Comparison of ENCODE assay signal across 23 cellular contexts in the genomic region with DNA sequence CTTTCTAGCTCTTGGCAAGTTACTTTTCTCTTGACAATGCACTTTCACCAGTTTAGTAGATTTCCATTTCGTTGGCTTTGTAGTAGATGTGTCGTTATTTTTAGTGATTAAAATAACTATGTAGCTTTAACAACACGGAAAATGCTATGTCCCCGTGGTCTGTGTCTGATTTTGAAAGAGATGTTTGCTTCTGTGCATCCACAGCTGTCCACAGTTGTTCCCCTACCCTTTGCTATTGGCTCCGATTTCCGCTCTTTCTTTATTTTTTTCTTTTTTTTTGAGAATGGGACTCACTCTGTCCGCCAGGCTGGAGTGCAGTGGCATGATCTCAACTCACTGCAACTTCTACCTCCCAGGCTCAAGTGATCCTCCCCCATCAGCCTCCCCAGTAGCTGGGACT.
A peak's percentile ranks its signal among the peaks of the same experiment; 100 is the strongest.
DNase-seq lines count a peak whose midpoint lies in the region; ATAC-seq and TF ChIP-seq lines count a peak whose summit lies in the region.
"Had no signal": no experiment of that assay in that cellular context is flagged by ENCODE, and none has a peak within 500 bp of the region (broad histone marks: within the 10 kb centered on the region; RNA-seq: fewer than 3 reads in every experiment).

No MANE protein-coding gene starts in this region.

- H3K27me3 Mint-ChIP-seq in neural crest cell (ENCODE audit: low read depth): no peaks in the 10 kb centered on the region
- H3K27me3 Mint-ChIP-seq: CD4-positive, alpha-beta memory T cell; CD8-positive, alpha-beta memory T cell had no signal

- no peak overlapping the region for H3K23ac ChIP-seq in neuronal stem cell (ENCODE audit: low read depth, low read length, poor library complexity)

- H2BK5ac ChIP-seq in neuronal stem cell (ENCODE audit: low read length): no peak overlapping the region

- no peak overlapping the region for H3K4me3 ChIP-seq in left ventricle myocardium inferior
- no peak overlapping the region for H3K4me3 ChIP-seq in neuronal stem cell (ENCODE audit: low read length in 2 of 2)
- H3K4me3 ChIP-seq: BLaER1, GM12878 had no signal

- H3K27ac Mint-ChIP-seq in neural crest cell (ENCODE audit: unreplicated experiment): peak overlapping the region; percentile 19
- H3K27ac Mint-ChIP-seq: CD14-positive monocyte; CD4-positive, alpha-beta memory T cell; CD4-positive, CD25-positive, alpha-beta regulatory T cell; CD8-positive, alpha-beta memory T cell had no signal

- peaks cover 3% of the 10 kb centered on the region for H3K36me3 Mint-ChIP-seq in neural crest cell (ENCODE audit: low read depth)
- H3K36me3 Mint-ChIP-seq: CD14-positive monocyte; CD4-positive, alpha-beta memory T cell; CD4-positive, CD25-positive, alpha-beta regulatory T cell; CD8-positive, alpha-beta memory T cell had no signal

- ATAC-seq in Right ventricle myocardium inferior: no peak
- ATAC-seq: GM12878 had no signal

- H3K27me3 ChIP-seq in left ventricle myocardium inferior (ENCODE audit: low read depth) (peaks cover 12% of the 10 kb centered on the region), neuronal stem cell (ENCODE audit: control insufficient read depth in 3 of 3, insufficient read depth in 3 of 3, low read depth in 1 of 3, low read length in 3 of 3) (no peaks in the 10 kb centered on the region)
- H3K27me3 ChIP-seq: BE2C, BLaER1 had no signal

- H2AFZ ChIP-seq in neuronal stem cell (ENCODE audit: low read length): no peak overlapping the region

- H3K9me3 ChIP-seq in left ventricle myocardium inferior (replicated peaks): peaks cover 13% of the 10 kb centered on the region
- peaks cover 5 to 6% of the 10 kb centered on the region in 2 donors for H3K9me3 ChIP-seq in neuronal stem cell (replicated peaks in 1 of 2; ENCODE audit: control insufficient read depth in 2 of 2, insufficient read depth in 1 of 2, low read depth in 1 of 2, low read length in 2 of 2)
- H3K9me3 ChIP-seq: BE2C had no signal

- H2BK12ac ChIP-seq in neuronal stem cell (ENCODE audit: low read length): no peak overlapping the region

- no peak overlapping the region for H3K4me2 ChIP-seq in neuronal stem cell (ENCODE audit: insufficient read depth, low read length, poor library complexity, severe bottlenecking)
- H3K4me2 ChIP-seq: BLaER1 had no signal

- H2AK5ac ChIP-seq in neuronal stem cell (ENCODE audit: low read depth, low read length): no peak overlapping the region

- H3K4me3 Mint-ChIP-seq in neural crest cell: no peak overlapping the region
- H3K4me3 Mint-ChIP-seq: CD14-positive monocyte; CD4-positive, alpha-beta memory T cell; CD4-positive, CD25-positive, alpha-beta regulatory T cell; CD8-positive, alpha-beta memory T cell had no signal

- H4K91ac ChIP-seq in neuronal stem cell (ENCODE audit: low read depth, low read length, poor library complexity): no peak overlapping the region

- no CpG with 5 or more reads among the region's 7 CpGs for WGBS in neuronal stem cell (ENCODE audit: extremely low coverage in 2 of 2, insufficient read length in 2 of 2, insufficient replicate concordance in 1 of 2), 2 donors

- intact Hi-C loops in left ventricle myocardium inferior (cut with micrococcal nuclease) (no loop called here), Right ventricle myocardium inferior (cut with DNase I) (no loop called here)

- no peak overlapping the region for H2BK15ac ChIP-seq in neuronal stem cell (ENCODE audit: low read length)

- no peak for DNase-seq in left ventricle myocardium inferior
- no peak for DNase-seq in Right ventricle myocardium inferior (ENCODE audit: missing footprints)
- DNase-seq in neural crest cell (ENCODE audit: low read depth, low spot score): no peak
- no peak for DNase-seq in neuronal stem cell (ENCODE audit: low spot score)
- no peak for DNase-seq in central memory CD4-positive, alpha-beta T cell
- DNase-seq: 8988T; ACHN; BE2C; C1 segment of cervical spinal cord; CD4-positive, alpha-beta memory T cell; CD4-positive, CD25-positive, alpha-beta regulatory T cell; CD8-positive, alpha-beta memory T cell; COR-L47; DMS 273 treated with DMSO at 0.1 percent for 48 hours; DMS153; DMS53; DMS79; DND-41; EL; GDM1 had no signal

- H3K79me1 ChIP-seq in neuronal stem cell (ENCODE audit: low read depth, low read length): no peaks in the 10 kb centered on the region

- no peak overlapping the region for H3K9ac ChIP-seq in neuronal stem cell (ENCODE audit: low read depth, low read length, poor library complexity)
- H3K9ac ChIP-seq: BLaER1 had no signal

- no peaks in the 10 kb centered on the region for H3K4me1 Mint-ChIP-seq in neural crest cell
- H3K4me1 Mint-ChIP-seq: CD14-positive monocyte; CD4-positive, alpha-beta memory T cell; CD4-positive, CD25-positive, alpha-beta regulatory T cell; CD8-positive, alpha-beta memory T cell had no signal

- H3K4ac ChIP-seq in neuronal stem cell (ENCODE audit: low read length): no peak overlapping the region

- no peaks in the 10 kb centered on the region for H3K4me1 ChIP-seq in left ventricle myocardium inferior
- no peaks in the 10 kb centered on the region for H3K4me1 ChIP-seq in neuronal stem cell (ENCODE audit: control insufficient read depth in 2 of 2, insufficient read depth in 1 of 2, low read depth in 1 of 2, low read length in 2 of 2)
- H3K4me1 ChIP-seq: BE2C, BLaER1 had no signal

- no peak overlapping the region for H4K8ac ChIP-seq in neuronal stem cell (ENCODE audit: low read depth, low read length)

- no peak overlapping the region for H2BK120ac ChIP-seq in neuronal stem cell (ENCODE audit: low read depth, low read length)

- no peak overlapping the region for H3K14ac ChIP-seq in neuronal stem cell (ENCODE audit: low read length)

- H3K9me3 Mint-ChIP-seq in neural crest cell: peaks cover 4% of the 10 kb centered on the region

- peak overlapping the region; percentile 35 for H3K18ac ChIP-seq in neuronal stem cell (ENCODE audit: low read length)

- H3K27ac ChIP-seq in left ventricle myocardium inferior (replicated peaks) (peak overlapping the region; percentile 46), neuronal stem cell (replicated peaks; ENCODE audit: low read length) (no peak overlapping the region)
- H3K27ac ChIP-seq: BLaER1 had no signal

- H3K36me3 ChIP-seq in left ventricle myocardium inferior (no peaks in the 10 kb centered on the region), neuronal stem cell (replicated peaks in 1 of 2; ENCODE audit: control insufficient read depth in 2 of 2, insufficient read depth in 2 of 2, low read length in 2 of 2) (no peaks in the 10 kb centered on the region)
- H3K36me3 ChIP-seq: BE2C, BLaER1 had no signal

- no peak for TF ChIP-seq CTCF in left ventricle myocardium inferior (IDR thresholded peaks at IDR 0.05; ENCODE audit: borderline replicate concordance)
- TF ChIP-seq CTCF in neural crest cell (conservative IDR thresholded peaks at IDR 0.05): no peak
